9 cellular contexts compared by ENCODE assay signal in the genomic region with DNA sequence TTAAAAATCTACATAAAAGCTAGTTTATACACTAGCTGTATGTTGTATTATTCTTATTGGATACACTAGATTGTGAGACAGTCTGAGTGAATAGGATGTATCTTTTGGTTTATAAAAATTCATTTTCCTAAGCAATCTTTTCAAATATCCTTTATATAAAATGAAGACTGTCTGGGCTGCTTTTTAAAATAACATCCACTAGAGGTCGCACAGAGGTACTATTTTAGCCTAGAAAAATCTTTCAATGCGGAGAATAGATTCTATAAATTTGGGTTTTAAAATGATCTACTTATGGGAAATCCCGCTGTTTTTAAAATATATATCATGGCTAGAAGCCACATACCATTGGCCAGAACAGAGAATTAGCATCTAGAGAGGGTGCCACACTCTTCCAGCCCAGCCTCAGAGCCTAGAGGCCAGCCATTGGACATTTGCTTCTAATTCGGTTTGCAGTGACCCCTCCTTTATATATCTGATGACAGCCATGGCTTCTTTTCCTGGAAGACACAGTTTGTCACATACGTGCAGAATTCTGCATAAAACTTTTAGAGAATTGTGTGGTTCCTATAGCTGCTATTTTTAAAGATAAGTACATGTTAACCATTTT. TPM values are rescaled to one million over a fixed set of nuclear protein-coding genes. Genes with fewer than 3 reads are reported as not detected.
DNase-seq lines count a peak whose midpoint lies in the region; ATAC-seq and TF ChIP-seq lines count a peak whose summit lies in the region.
"Had no signal": no experiment of that assay in that cellular context is flagged by ENCODE, and none has a peak within 500 bp of the region (broad histone marks: within the 10 kb centered on the region; RNA-seq: fewer than 3 reads in every experiment).

No MANE protein-coding gene starts in this region.

- H3K27me3 Mint-ChIP-seq in activated T-helper 2 cell treated with anti-CD3 and anti-CD28 coated beads, Interferon-gamma antibody, Interleukin-2, Interleukin-4, amounts not matched to agents 10 μg/mL and 5 μg/mL and 100 μg/mL, durations not matched to agents 14 hours and 24 hours and 36 hours (ENCODE audit: low read depth), result peaks cover 32% of the 10 kb centered on the region

- H3K27me3 ChIP-seq in ascending aorta, result no peaks in the 10 kb centered on the region

- no peaks in the 10 kb centered on the region for H3K9me3 Mint-ChIP-seq in activated T-helper 2 cell treated with anti-CD3 and anti-CD28 coated beads, Interferon-gamma antibody, Interleukin-2, Interleukin-4, amounts not matched to agents 10 μg/mL and 5 μg/mL and 100 μg/mL, durations not matched to agents 14 hours and 24 hours and 36 hours

- H3K27ac Mint-ChIP-seq in activated T-helper 2 cell treated with anti-CD3 and anti-CD28 coated beads, Interferon-gamma antibody, Interleukin-2, Interleukin-4, amounts not matched to agents 10 μg/mL and 5 μg/mL and 100 μg/mL, durations not matched to agents 14 hours and 24 hours and 36 hours, result no peak overlapping the region

- intact Hi-C loops in ascending aorta (cut with DNase I), result loop anchor here (1.0 kb wide), 1 partner anchor 44 kb away; no protein-coding TSS in a partner anchor
- intact Hi-C loops in activated T-helper 2 cell treated with anti-CD3 and anti-CD28 coated beads, Interferon-gamma antibody, Interleukin-2, Interleukin-4, amounts not matched to agents 10 μg/mL and 5 μg/mL and 100 μg/mL, durations not matched to agents 14 hours and 24 hours and 36 hours (cut with micrococcal nuclease), result loop anchor here (1.0 kb wide), 2 partner anchors 84 to 378 kb away; no protein-coding TSS in a partner anchor

- H3K27ac ChIP-seq in ascending aorta, result peak overlapping the region in 1 of 2 donors; percentile 16
- H3K27ac ChIP-seq: epithelial cell of prostate had no signal

- H3K36me3 Mint-ChIP-seq in activated T-helper 2 cell treated with anti-CD3 and anti-CD28 coated beads, Interferon-gamma antibody, Interleukin-2, Interleukin-4, amounts not matched to agents 10 μg/mL and 5 μg/mL and 100 μg/mL, durations not matched to agents 14 hours and 24 hours and 36 hours (ENCODE audit: low read depth), result no peaks in the 10 kb centered on the region

- H3K36me3 ChIP-seq in ascending aorta, result no peaks in the 10 kb centered on the region

- H3K4me1 Mint-ChIP-seq in activated T-helper 2 cell treated with anti-CD3 and anti-CD28 coated beads, Interferon-gamma antibody, Interleukin-2, Interleukin-4, amounts not matched to agents 10 μg/mL and 5 μg/mL and 100 μg/mL, durations not matched to agents 14 hours and 24 hours and 36 hours (ENCODE audit: low read depth), result no peaks in the 10 kb centered on the region

- no peaks in the 10 kb centered on the region for H3K4me1 ChIP-seq in ascending aorta

- DNase-seq in AG20443 (ENCODE audit: low spot score) (peak; percentile 39), NCI-H2029 (lab: John Stamatoyannopoulos, UW) (peak; percentile 6), ascending aorta (ENCODE audit: low spot score in 2 of 2) (no peak), left kidney (ENCODE audit: low read depth, low spot score) (peak; percentile 55), putamen (ENCODE audit: low spot score) (no peak)
- no peak for DNase-seq in stimulated activated naive CD4-positive, alpha-beta T cell treated with Interleukin-2 at 50 U/mL for 16 hours (lab: John Stamatoyannopoulos, UW)
- no peak for DNase-seq in activated T-helper 2 cell treated with anti-CD3 and anti-CD28 coated beads, Interferon-gamma antibody, Interleukin-2, Interleukin-4, amounts not matched to agents 10 μg/mL and 5 μg/mL and 100 μg/mL, durations not matched to agents 14 hours and 24 hours and 36 hours (ENCODE audit: low spot score)

- TF ChIP-seq CTCF in ascending aorta (IDR thresholded peaks at IDR 0.05), result peak; percentile 50 to 71 (median 53)

- no peaks in the 10 kb centered on the region for H3K9me3 ChIP-seq in ascending aorta

- peak; percentile 41 for ATAC-seq in GM18861 (IDR thresholded peaks at IDR 0.05; ENCODE audit: unreplicated experiment)

- no peak overlapping the region for H3K4me3 ChIP-seq in ascending aorta

- H3K4me3 Mint-ChIP-seq in activated T-helper 2 cell treated with anti-CD3 and anti-CD28 coated beads, Interferon-gamma antibody, Interleukin-2, Interleukin-4, amounts not matched to agents 10 μg/mL and 5 μg/mL and 100 μg/mL, durations not matched to agents 14 hours and 24 hours and 36 hours (ENCODE audit: low read depth), result no peak overlapping the region

RNA-seq across cellular contexts. Expression of a gene that starts 7.3 kb away (rescaled TPM):
- total RNA-seq in ascending aorta, result not detected
- total RNA-seq in activated T-helper 2 cell treated with anti-CD3 and anti-CD28 coated beads, Interferon-gamma antibody, Interleukin-2, Interleukin-4, amounts not matched to agents 10 μg/mL and 5 μg/mL and 100 μg/mL, durations not matched to agents 14 hours and 24 hours and 36 hours, result not detected in 2 replicates

RNA-seq across cellular contexts. Expression of a gene that starts 24.1 kb away (rescaled TPM):
- total RNA-seq in ascending aorta, result 3.2 TPM
- 8.4 and 8.9 TPM in 2 replicates for total RNA-seq in activated T-helper 2 cell treated with anti-CD3 and anti-CD28 coated beads, Interferon-gamma antibody, Interleukin-2, Interleukin-4, amounts not matched to agents 10 μg/mL and 5 μg/mL and 100 μg/mL, durations not matched to agents 14 hours and 24 hours and 36 hours

RNA-seq across cellular contexts. Expression of a gene that starts 25.8 kb away (rescaled TPM):
- total RNA-seq in ascending aorta, result 7.0 TPM
- total RNA-seq in activated T-helper 2 cell treated with anti-CD3 and anti-CD28 coated beads, Interferon-gamma antibody, Interleukin-2, Interleukin-4, amounts not matched to agents 10 μg/mL and 5 μg/mL and 100 μg/mL, durations not matched to agents 14 hours and 24 hours and 36 hours, result 19.4 and 20.7 TPM in 2 replicates

RNA-seq across cellular contexts. Expression of a gene that starts 25.9 kb away (rescaled TPM):
- 3.3 TPM for total RNA-seq in ascending aorta
- total RNA-seq in activated T-helper 2 cell treated with anti-CD3 and anti-CD28 coated beads, Interferon-gamma antibody, Interleukin-2, Interleukin-4, amounts not matched to agents 10 μg/mL and 5 μg/mL and 100 μg/mL, durations not matched to agents 14 hours and 24 hours and 36 hours, result 45.8 and 47.4 TPM in 2 replicates

RNA-seq across cellular contexts. Expression of a gene that starts 47.6 kb away (rescaled TPM):
- 4.5 TPM for total RNA-seq in ascending aorta
- 0.67 and 0.84 TPM in 2 replicates for total RNA-seq in activated T-helper 2 cell treated with anti-CD3 and anti-CD28 coated beads, Interferon-gamma antibody, Interleukin-2, Interleukin-4, amounts not matched to agents 10 μg/mL and 5 μg/mL and 100 μg/mL, durations not matched to agents 14 hours and 24 hours and 36 hours

Comparison
In these comparisons a context has a peak if more than half of its experiments do, and no peak if none do; other contexts are left out.
1. DNase-seq: peak in AG20443 (single experiment), NCI-H2029 (single experiment) and left kidney (single experiment); none in ascending aorta (0 of 2), putamen (single experiment), stimulated activated naive CD4-positive, alpha-beta T cell treated with Interleukin-2 at 50 U/mL for 16 hours (single experiment) and activated T-helper 2 cell treated with anti-CD3 and anti-CD28 coated beads, Interferon-gamma antibody, Interleukin-2, Interleukin-4, amounts not matched to agents 10 μg/mL and 5 μg/mL and 100 μg/mL, durations not matched to agents 14 hours and 24 hours and 36 hours (single experiment).